Comparison of ENCODE assay signal across 10 cellular contexts in the genomic region with DNA sequence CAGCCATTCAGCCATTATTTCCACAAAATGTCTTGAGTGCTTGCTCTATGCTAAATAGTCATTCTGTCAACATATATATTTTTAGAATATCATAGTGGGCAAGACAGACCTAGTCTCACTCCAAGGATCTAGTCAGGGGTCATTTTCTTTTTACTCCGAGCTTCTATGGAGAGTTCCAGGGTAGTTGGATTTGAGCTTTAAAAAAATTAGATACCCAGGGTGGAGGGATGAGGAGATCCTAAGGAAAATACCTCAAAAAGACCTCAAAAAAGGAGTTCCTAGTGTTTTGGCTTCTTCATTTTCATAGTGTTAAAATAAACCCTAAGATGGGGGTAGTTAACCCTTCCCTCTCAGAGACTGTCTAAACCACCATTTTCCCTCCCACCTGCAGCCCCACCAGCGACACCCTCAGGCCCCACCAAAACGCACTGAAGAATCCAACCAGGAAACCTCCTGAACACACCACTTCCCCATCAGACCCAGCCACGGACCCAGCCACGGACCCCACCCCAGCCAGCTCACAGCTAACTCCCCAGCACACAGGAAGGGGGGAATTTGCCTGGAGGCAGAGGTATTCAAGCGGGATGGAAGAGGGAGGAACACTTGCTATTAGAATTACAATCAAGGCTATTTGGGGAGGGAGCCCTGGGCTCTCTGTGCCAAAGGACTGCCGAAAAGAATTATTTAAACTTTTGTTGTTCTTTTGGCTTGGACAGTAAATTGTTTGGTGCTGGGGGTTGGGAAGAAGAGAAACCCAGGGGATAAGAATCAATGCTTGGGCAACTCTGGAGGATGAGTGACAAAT. TPM values are rescaled to one million over a fixed set of nuclear protein-coding genes. Genes with fewer than 3 reads are reported as not detected.
DNase-seq lines count a peak whose midpoint lies in the region; ATAC-seq and TF ChIP-seq lines count a peak whose summit lies in the region.
"Had no signal": no experiment of that assay in that cellular context is flagged by ENCODE, and none has a peak within 500 bp of the region (broad histone marks: within the 10 kb centered on the region; RNA-seq: fewer than 3 reads in every experiment).

No MANE protein-coding gene starts in this region.

- H3K9me3 ChIP-seq in CD4-positive, alpha-beta T cell (ENCODE audit: control insufficient read depth, low read length) = no peaks in the 10 kb centered on the region
- H3K9me3 ChIP-seq: pancreas had no signal

- no peak for TF ChIP-seq CTCF in CD4-positive, alpha-beta T cell (IDR thresholded peaks at IDR 0.05)
- TF ChIP-seq CTCF in HFFc6 (IDR thresholded peaks at IDR 0.05) = no peak

- CTCF ChIA-PET in CD4-positive, alpha-beta T cell (lab: Charles Lee) = no interaction called here

- in situ Hi-C loops in G401 (cut with HindIII; ENCODE audit: low sequenced_read_pairs) = no loop called here

- no peak for DNase-seq in CD4-positive, alpha-beta T cell
- DNase-seq in HFFc6 = no peak
- DNase-seq in activated naive CD8-positive, alpha-beta T cell treated with anti-CD3 and anti-CD28 coated beads, Interleukin-2, amount 10 ng/mL, durations not matched to agents 7 days and 5 days = no peak
- DNase-seq in memory B cell (ENCODE audit: low spot score in 2 of 2) = no peak
- DNase-seq in NCI-H1092 (lab: John Stamatoyannopoulos, UW) = no peak
- no peak for DNase-seq in G401 (ENCODE audit: low spot score)
- no peak for DNase-seq in DMS53 treated with DMSO at 0.1 percent for 48 hours (lab: John Stamatoyannopoulos, UW; ENCODE audit: unreplicated experiment)
- DNase-seq: T-helper 9 cell had no signal

- H3K27me3 Mint-ChIP-seq in CD4-positive, alpha-beta T cell = peaks cover 48% of the 10 kb centered on the region
- peaks cover 3% of the 10 kb centered on the region; the same call in 1 of the 2 replicates for H3K27me3 Mint-ChIP-seq in HFFc6 (ENCODE audit: insufficient read depth)
- H3K27me3 Mint-ChIP-seq in activated naive CD8-positive, alpha-beta T cell treated with anti-CD3 and anti-CD28 coated beads, Interleukin-2, amount 10 ng/mL, durations not matched to agents 7 days and 5 days = peaks cover 39% of the 10 kb centered on the region
- peaks cover 14% of the 10 kb centered on the region for H3K27me3 Mint-ChIP-seq in memory B cell

- H3K36me3 Mint-ChIP-seq in CD4-positive, alpha-beta T cell (ENCODE audit: low read depth) = peaks cover 6% of the 10 kb centered on the region
- H3K36me3 Mint-ChIP-seq in HFFc6 (ENCODE audit: low read depth) (no peaks in the 10 kb centered on the region), memory B cell (no peaks in the 10 kb centered on the region)
- H3K36me3 Mint-ChIP-seq in activated naive CD8-positive, alpha-beta T cell treated with anti-CD3 and anti-CD28 coated beads, Interleukin-2, amount 10 ng/mL, durations not matched to agents 7 days and 5 days = no peaks in the 10 kb centered on the region

- intact Hi-C loops in CD4-positive, alpha-beta T cell (cut with DNase I, micrococcal nuclease) = no loop called here

- POLR2A ChIA-PET in CD4-positive, alpha-beta T cell (lab: Charles Lee) = interaction anchor here (0.6 kb wide), 1 partner anchor 36 kb away, joined by 3 read pairs; no protein-coding TSS in a partner anchor
- POLR2A ChIA-PET in activated naive CD8-positive, alpha-beta T cell treated with anti-CD3 and anti-CD28 coated beads, Interleukin-2, amount 10 ng/mL, durations not matched to agents 7 days and 5 days (lab: Charles Lee) = no interaction called here

- H3K9me3 Mint-ChIP-seq in CD4-positive, alpha-beta T cell = no peaks in the 10 kb centered on the region
- H3K9me3 Mint-ChIP-seq in HFFc6 (no peaks in the 10 kb centered on the region), memory B cell (no peaks in the 10 kb centered on the region)
- H3K9me3 Mint-ChIP-seq in activated naive CD8-positive, alpha-beta T cell treated with anti-CD3 and anti-CD28 coated beads, Interleukin-2, amount 10 ng/mL, durations not matched to agents 7 days and 5 days = no peaks in the 10 kb centered on the region

- H3K27ac Mint-ChIP-seq in CD4-positive, alpha-beta T cell = no peak overlapping the region
- H3K27ac Mint-ChIP-seq in HFFc6 = peak overlapping the region; percentile 94
- H3K27ac Mint-ChIP-seq in activated naive CD8-positive, alpha-beta T cell treated with anti-CD3 and anti-CD28 coated beads, Interleukin-2, amount 10 ng/mL, durations not matched to agents 7 days and 5 days = no peak overlapping the region
- H3K27ac Mint-ChIP-seq in memory B cell = no peak overlapping the region

- no peak overlapping the region for H3K27ac ChIP-seq in CD4-positive, alpha-beta T cell (ENCODE audit: low read depth, low read length)

- H3K27me3 ChIP-seq in CD4-positive, alpha-beta T cell (ENCODE audit: control insufficient read depth, insufficient read depth, low read length) = peaks cover 51% of the 10 kb centered on the region
- H3K27me3 ChIP-seq: pancreas had no signal

- ATAC-seq in CD4-positive, alpha-beta T cell (ENCODE audit: poor library complexity) = no peak
- ATAC-seq in activated naive CD8-positive, alpha-beta T cell treated with anti-CD3 and anti-CD28 coated beads, Interleukin-2, amount 10 ng/mL, durations not matched to agents 7 days and 5 days (ENCODE audit: low read depth) = no peak
- no peak for ATAC-seq in memory B cell (ENCODE audit: low read depth)
- no peak for ATAC-seq in activated CD4-positive, CD25-positive, alpha-beta regulatory T cell treated with anti-CD3 and anti-CD28 coated beads, Interleukin-2, amount 50 U/mL, for 24 hours

- peaks cover 26% of the 10 kb centered on the region for H3K4me1 Mint-ChIP-seq in CD4-positive, alpha-beta T cell (ENCODE audit: low read depth)
- peaks cover 46% of the 10 kb centered on the region for H3K4me1 Mint-ChIP-seq in HFFc6 (ENCODE audit: low read depth)
- peaks cover 17% of the 10 kb centered on the region for H3K4me1 Mint-ChIP-seq in activated naive CD8-positive, alpha-beta T cell treated with anti-CD3 and anti-CD28 coated beads, Interleukin-2, amount 10 ng/mL, durations not matched to agents 7 days and 5 days
- peaks cover 18% of the 10 kb centered on the region for H3K4me1 Mint-ChIP-seq in memory B cell

- peak overlapping the region; percentile 35 for H3K4me3 Mint-ChIP-seq in CD4-positive, alpha-beta T cell
- H3K4me3 Mint-ChIP-seq in HFFc6 = peak overlapping the region; percentile 89
- H3K4me3 Mint-ChIP-seq in activated naive CD8-positive, alpha-beta T cell treated with anti-CD3 and anti-CD28 coated beads, Interleukin-2, amount 10 ng/mL, durations not matched to agents 7 days and 5 days = peak overlapping the region; percentile 43
- H3K4me3 Mint-ChIP-seq in memory B cell = peak overlapping the region; percentile 80

RNA-seq across cellular contexts. Expression of a gene that starts 2.2 kb away (rescaled TPM):
- total RNA-seq in CD4-positive, alpha-beta T cell = not detected
- total RNA-seq in HFFc6 (2021; fragmentation: NEBNext Ultra II Directional; extraction: Animal tissue kit (Norgen Biotek cat#: 25700)) = 1 to 10 TPM; 4.7 to 6.9 (median 5.8) TPM
- 1 to 10 TPM; 1.6 TPM for total RNA-seq in activated naive CD8-positive, alpha-beta T cell treated with anti-CD3 and anti-CD28 coated beads, Interleukin-2, amount 10 ng/mL, durations not matched to agents 7 days and 5 days
- 30.9 and 31.5 TPM in 2 replicates for total RNA-seq in G401 (2014; rRNA removed; shearing (Covaris generic))

Comparison
In these comparisons a context has a peak if more than half of its experiments do, and no peak if none do; other contexts are left out.
1. H3K4me3 Mint-ChIP-seq: peak in every context shown above with its lines; median percentile 89 in HFFc6; 80 in memory B cell; 43 in activated naive CD8-positive, alpha-beta T cell treated with anti-CD3 and anti-CD28 coated beads, Interleukin-2, amount 10 ng/mL, durations not matched to agents 7 days and 5 days; 35 in CD4-positive, alpha-beta T cell.